Comparison of ENCODE assay signal across 2 cellular contexts in the genomic region with DNA sequence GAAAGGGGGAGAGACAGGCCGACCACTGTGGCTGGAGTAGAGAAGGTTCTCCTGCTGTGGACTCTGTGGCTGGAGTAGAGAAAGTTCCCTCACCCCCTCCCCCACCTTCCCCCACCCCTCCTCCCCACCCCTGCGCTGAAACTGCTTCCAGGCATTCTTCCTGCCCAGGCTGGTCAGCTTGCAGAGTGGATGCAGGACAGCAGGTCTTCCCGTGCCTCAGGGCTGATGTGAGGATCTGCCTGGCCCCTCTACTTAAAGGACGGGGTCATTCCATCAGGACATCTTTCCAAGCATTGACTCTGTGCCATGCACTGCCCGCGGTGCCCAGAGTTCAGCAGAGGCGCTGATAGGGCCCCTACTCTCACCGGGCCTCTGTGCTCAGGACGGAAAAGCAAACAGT.
TF ChIP-seq lines count a peak whose summit lies in the region.

No MANE protein-coding gene starts in this region.

TF ChIP-seq in SK-N-SH, 30 proteins besides CTCF, POLR2A, EP300 and RAD21 (continued from another document):
- TF ChIP-seq, protein P1, sequence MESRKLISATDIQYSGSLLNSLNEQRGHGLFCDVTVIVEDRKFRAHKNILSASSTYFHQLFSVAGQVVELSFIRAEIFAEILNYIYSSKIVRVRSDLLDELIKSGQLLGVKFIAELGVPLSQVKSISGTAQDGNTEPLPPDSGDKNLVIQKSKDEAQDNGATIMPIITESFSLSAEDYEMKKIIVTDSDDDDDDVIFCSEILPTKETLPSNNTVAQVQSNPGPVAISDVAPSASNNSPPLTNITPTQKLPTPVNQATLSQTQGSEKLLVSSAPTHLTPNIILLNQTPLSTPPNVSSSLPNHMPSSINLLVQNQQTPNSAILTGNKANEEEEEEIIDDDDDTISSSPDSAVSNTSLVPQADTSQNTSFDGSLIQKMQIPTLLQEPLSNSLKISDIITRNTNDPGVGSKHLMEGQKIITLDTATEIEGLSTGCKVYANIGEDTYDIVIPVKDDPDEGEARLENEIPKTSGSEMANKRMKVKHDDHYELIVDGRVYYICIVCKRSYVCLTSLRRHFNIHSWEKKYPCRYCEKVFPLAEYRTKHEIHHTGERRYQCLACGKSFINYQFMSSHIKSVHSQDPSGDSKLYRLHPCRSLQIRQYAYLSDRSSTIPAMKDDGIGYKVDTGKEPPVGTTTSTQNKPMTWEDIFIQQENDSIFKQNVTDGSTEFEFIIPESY (IDR thresholded peaks at IDR 0.05; ENCODE audit: borderline replicate concordance, low read depth), result no peak
- TF ChIP-seq, protein P2, sequence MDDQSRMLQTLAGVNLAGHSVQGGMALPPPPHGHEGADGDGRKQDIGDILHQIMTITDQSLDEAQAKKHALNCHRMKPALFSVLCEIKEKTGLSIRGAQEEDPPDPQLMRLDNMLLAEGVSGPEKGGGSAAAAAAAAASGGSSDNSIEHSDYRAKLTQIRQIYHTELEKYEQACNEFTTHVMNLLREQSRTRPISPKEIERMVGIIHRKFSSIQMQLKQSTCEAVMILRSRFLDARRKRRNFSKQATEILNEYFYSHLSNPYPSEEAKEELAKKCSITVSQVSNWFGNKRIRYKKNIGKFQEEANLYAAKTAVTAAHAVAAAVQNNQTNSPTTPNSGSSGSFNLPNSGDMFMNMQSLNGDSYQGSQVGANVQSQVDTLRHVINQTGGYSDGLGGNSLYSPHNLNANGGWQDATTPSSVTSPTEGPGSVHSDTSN (IDR thresholded peaks at IDR 0.05), result no peak
- no peak for TF ChIP-seq JUND (IDR thresholded peaks at IDR 0.05)
- no peak for TF ChIP-seq TAF1 (IDR thresholded peaks at IDR 0.05; ENCODE audit: borderline replicate concordance, low read depth, low read length)

TF ChIP-seq in SK-N-SH treated with all-trans-retinoic acid at 6 μM for 48 hours, 23 proteins besides CTCF, POLR2A, EP300 and RAD21 (continued from another document):
- TF ChIP-seq PPARA (CRISPR knock-in tag; IDR thresholded peaks at IDR 0.05; ENCODE audit: borderline replicate concordance) (no peak), ESRRG (CRISPR knock-in tag; IDR thresholded peaks at IDR 0.05) (no peak), ISL1 (CRISPR knock-in tag; IDR thresholded peaks at IDR 0.05) (no peak), ZFP3 (CRISPR knock-in tag; IDR thresholded peaks at IDR 0.05) (no peak)
- TF ChIP-seq, protein P3, sequence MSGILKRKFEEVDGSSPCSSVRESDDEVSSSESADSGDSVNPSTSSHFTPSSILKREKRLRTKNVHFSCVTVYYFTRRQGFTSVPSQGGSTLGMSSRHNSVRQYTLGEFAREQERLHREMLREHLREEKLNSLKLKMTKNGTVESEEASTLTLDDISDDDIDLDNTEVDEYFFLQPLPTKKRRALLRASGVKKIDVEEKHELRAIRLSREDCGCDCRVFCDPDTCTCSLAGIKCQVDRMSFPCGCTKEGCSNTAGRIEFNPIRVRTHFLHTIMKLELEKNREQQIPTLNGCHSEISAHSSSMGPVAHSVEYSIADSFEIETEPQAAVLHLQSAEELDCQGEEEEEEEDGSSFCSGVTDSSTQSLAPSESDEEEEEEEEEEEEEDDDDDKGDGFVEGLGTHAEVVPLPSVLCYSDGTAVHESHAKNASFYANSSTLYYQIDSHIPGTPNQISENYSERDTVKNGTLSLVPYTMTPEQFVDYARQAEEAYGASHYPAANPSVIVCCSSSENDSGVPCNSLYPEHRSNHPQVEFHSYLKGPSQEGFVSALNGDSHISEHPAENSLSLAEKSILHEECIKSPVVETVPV (CRISPR knock-in tag; IDR thresholded peaks at IDR 0.05), result no peak
TF ChIP-seq in SK-N-SH treated with all-trans-retinoic acid at 6 μM for 48 hours: peak in this region for 0.
